In genomic region chr3:195855471-195856409, GRCh38 we compare ENCODE assay signal across 21 cellular contexts. TPM values are rescaled to one million over a fixed set of nuclear protein-coding genes. Genes with fewer than 3 reads are reported as not detected.
DNase-seq lines count a peak whose midpoint lies in the region; ATAC-seq, FAIRE-seq and TF ChIP-seq lines count a peak whose summit lies in the region.
"Had no signal": no experiment of that assay in that cellular context is flagged by ENCODE, and none has a peak within 500 bp of the region (broad histone marks: within the 10 kb centered on the region; RNA-seq: fewer than 3 reads in every experiment).

No MANE protein-coding gene starts in this region.

- no peaks in the 10 kb centered on the region for H3K27me3 Mint-ChIP-seq in Caco-2 (ENCODE audit: insufficient read depth, unreplicated experiment)

- POLR2A ChIA-PET in Caco-2 (lab: Charles Lee) = no interaction called here
- POLR2A ChIA-PET in HCT116 (lab: Charles Lee) = no interaction called here

- H3K36me3 ChIP-seq in Caco-2 (ENCODE audit: control insufficient read depth, insufficient read depth, low read length) = no peaks in the 10 kb centered on the region
- H3K36me3 ChIP-seq in HCT116 (ENCODE audit: control insufficient read depth in 1 of 2, insufficient read depth in 2 of 2, low read length in 2 of 2) = no peaks in the 10 kb centered on the region
- no peaks in the 10 kb centered on the region for H3K36me3 ChIP-seq in Peyer's patch
- H3K36me3 ChIP-seq in hepatocyte (replicated peaks; ENCODE audit: insufficient read depth, low read depth) = no peaks in the 10 kb centered on the region

- H3K4me1 ChIP-seq in Caco-2 (peaks cover 5% of the 10 kb centered on the region), HCT116 (ENCODE audit: control insufficient read depth in 1 of 2, insufficient read depth in 2 of 2, low read length in 2 of 2) (peaks cover 0 to 10% of the 10 kb centered on the region in 2 experiments; a peak in 2 of 4 replicates), Peyer's patch (peaks cover 0 to 9% (median 0%) of the 10 kb centered on the region in 4 donors), hepatocyte (ENCODE audit: insufficient read depth) (peaks cover 5% of the 10 kb centered on the region)

- H3K4me3 ChIP-seq in Caco-2 (ENCODE audit: low read depth, low read length) (no peak overlapping the region), HCT116 (replicated peaks in 1 of 2; ENCODE audit: low read depth in 1 of 2, low read length in 2 of 2) (no peak overlapping the region), Peyer's patch (no peak overlapping the region), hepatocyte (no peak overlapping the region)
- H3K4me3 ChIP-seq: smooth muscle cell had no signal

- peak; percentile 38 to 49 for TF ChIP-seq CTCF in Caco-2 (IDR thresholded peaks at IDR 0.05; ENCODE audit: insufficient read depth in 1 of 2, low read depth in 1 of 2, low read length in 1 of 2, severe bottlenecking in 1 of 2, unreplicated experiment in 1 of 2)
- peak; percentile 64 to 80 (median 75); a peak in 5 of 6 replicates for TF ChIP-seq CTCF in HCT116 (IDR thresholded peaks at IDR 0.05 in 2 of 3, conservative IDR thresholded peaks at IDR 0.05 in 1 of 3; ENCODE audit: borderline replicate concordance in 1 of 3, insufficient read depth in 1 of 3, low read depth in 2 of 3, low read length in 2 of 3)
- TF ChIP-seq CTCF in Peyer's patch (IDR thresholded peaks at IDR 0.05) = peak in 4 of 6 experiments; percentile 5 to 50 (median 39)
- peak; percentile 11 for TF ChIP-seq CTCF in hepatocyte (IDR thresholded peaks at IDR 0.05; ENCODE audit: poor library complexity)

- no peak overlapping the region for H3K4me3 Mint-ChIP-seq in Caco-2 (ENCODE audit: unreplicated experiment)
- H3K4me3 Mint-ChIP-seq: activated CD8-positive, alpha-beta memory T cell treated with anti-CD3 and anti-CD28 coated beads, Interleukin-2, amount 10 ng/mL, durations not matched to agents 7 days and 5 days; B cell; T-cell had no signal

- peaks cover 6% of the 10 kb centered on the region for H3K4me1 Mint-ChIP-seq in Caco-2 (ENCODE audit: low read depth, unreplicated experiment)

- 79% methylated on average over 13 of the region's 13 CpGs for WGBS in hepatocyte (ENCODE audit: low lambda C conversion rate, missing lambda C conversion rate)

- CTCF ChIA-PET in Caco-2 (lab: Charles Lee) = interaction anchor here (0.6 to 2.9 kb wide), 3 partner anchors 39 to 136 kb away, joined by 3 to 11 read pairs (median 3); no protein-coding TSS in a partner anchor
- CTCF ChIA-PET in HCT116 (lab: Charles Lee) = interaction anchor here (0.7 to 4.9 kb wide), 2 partner anchors 38 to 59 kb away, joined by 3 to 53 read pairs; no protein-coding TSS in a partner anchor

- H3K9me2 ChIP-seq in HCT116 (ENCODE audit: insufficient read depth) = no peaks in the 10 kb centered on the region
- no peaks in the 10 kb centered on the region for H3K9me2 ChIP-seq in hepatocyte (replicated peaks; ENCODE audit: insufficient read depth)

- H2AFZ ChIP-seq in HCT116 (ENCODE audit: low read depth, low read length, poor library complexity, severe bottlenecking) (peak overlapping the region; percentile 73), hepatocyte (no peak overlapping the region)

- ATAC-seq in HCT116 = peak; percentile 66
- no peak for ATAC-seq in GM18870 (IDR thresholded peaks at IDR 0.05; ENCODE audit: unreplicated experiment)
- ATAC-seq: activated CD4-positive, CD25-positive, alpha-beta regulatory T cell treated with anti-CD3 and anti-CD28 coated beads, Interleukin-2, amount 50 U/mL, for 24 hours; activated CD8-positive, alpha-beta memory T cell treated with anti-CD3 and anti-CD28 coated beads, Interleukin-2, amount 10 ng/mL, durations not matched to agents 7 days and 5 days; T-cell had no signal

- TF ChIP-seq POLR2A in HCT116 (IDR thresholded peaks at IDR 0.05; ENCODE audit: borderline replicate concordance, extremely low read depth, insufficient read depth, insufficient read length) (no peak), Peyer's patch (IDR thresholded peaks at IDR 0.05) (no peak)

- no peaks in the 10 kb centered on the region for H3K9me3 Mint-ChIP-seq in Caco-2 (ENCODE audit: unreplicated experiment)
- H3K9me3 Mint-ChIP-seq: T-cell had no signal

- H3K9ac ChIP-seq in HCT116 (ENCODE audit: low read length) = no peak overlapping the region

- H3K27ac ChIP-seq in HCT116 (ENCODE audit: low read depth, low read length) (no peak overlapping the region), Peyer's patch (no peak overlapping the region), hepatocyte (no peak overlapping the region)

- BruUV-seq in Caco-2 (replicated peaks; lab: Mats Ljungman, UMichigan) (no TSS peak), HCT116 (replicated peaks; lab: Mats Ljungman, UMichigan) (no TSS peak)

- H4K20me1 ChIP-seq in HCT116 (ENCODE audit: insufficient read depth) (no peaks in the 10 kb centered on the region), hepatocyte (ENCODE audit: insufficient read depth, poor library complexity, severe bottlenecking) (no peaks in the 10 kb centered on the region)

- H3K27ac Mint-ChIP-seq in Caco-2 (ENCODE audit: unreplicated experiment) = no peak overlapping the region
- H3K27ac Mint-ChIP-seq: activated CD8-positive, alpha-beta memory T cell treated with anti-CD3 and anti-CD28 coated beads, Interleukin-2, amount 10 ng/mL, durations not matched to agents 7 days and 5 days; B cell; T-cell had no signal

- H3K36me3 Mint-ChIP-seq in Caco-2 (ENCODE audit: insufficient read depth, unreplicated experiment) = peaks cover 6% of the 10 kb centered on the region
- H3K36me3 Mint-ChIP-seq: activated CD8-positive, alpha-beta memory T cell treated with anti-CD3 and anti-CD28 coated beads, Interleukin-2, amount 10 ng/mL, durations not matched to agents 7 days and 5 days; T-cell had no signal

- FAIRE-seq in frontal cortex (lab: Jason Lieb, UNC) = no peak
- FAIRE-seq: astrocyte, GM12891 had no signal

- H3K27me3 ChIP-seq in Caco-2 (replicated peaks; ENCODE audit: control insufficient read depth, insufficient read depth, low read length) (no peaks in the 10 kb centered on the region), HCT116 (ENCODE audit: insufficient read depth, low read length) (no peaks in the 10 kb centered on the region), Peyer's patch (no peaks in the 10 kb centered on the region), hepatocyte (no peaks in the 10 kb centered on the region)

- peak; percentile 74 for TF ChIP-seq RAD21 in HCT116 (IDR thresholded peaks at IDR 0.05; ENCODE audit: low read depth)

- intact Hi-C loops in Caco-2 (cut with micrococcal nuclease; ENCODE audit: unreplicated experiment) (loop anchor here (5.0 kb wide), 1 partner anchor 137 kb away; no protein-coding TSS in a partner anchor), HCT116 (cut with micrococcal nuclease) (no loop called here)

- H3K4me2 ChIP-seq in HCT116 (ENCODE audit: low read length) (no peak overlapping the region), hepatocyte (no peak overlapping the region)
- H3K4me2 ChIP-seq: smooth muscle cell had no signal

- DNase-seq in Caco-2 (no peak), HCT116 (ENCODE audit: low read depth, low spot score) (no peak), Peyer's patch (peak in 1 of 3 donors; percentile 49), hepatocyte (ENCODE audit: low spot score) (no peak), SK-N-DZ (ENCODE audit: low spot score) (no peak), frontal cortex (ENCODE audit: low spot score in 2 of 2) (no peak), NCI-H2029 (lab: John Stamatoyannopoulos, UW) (no peak)
- DNase-seq: activated CD8-positive, alpha-beta memory T cell treated with anti-CD3 and anti-CD28 coated beads, Interleukin-2, amount 10 ng/mL, durations not matched to agents 7 days and 5 days; activated gamma-delta T cell treated with Interleukin-2 at 50 U/mL for 16 hours; kidney glomerular epithelial cell; midbrain; NCI-H446 treated with DMSO at 0.1 percent for 48 hours; stimulated activated naive CD4-positive, alpha-beta T cell treated with Interleukin-2 at 50 U/mL for 16 hours; T-cell had no signal

- H3K9me3 ChIP-seq in Caco-2 (no peaks in the 10 kb centered on the region), HCT116 (ENCODE audit: control insufficient read depth in 1 of 2, insufficient read depth in 1 of 2, low read depth in 1 of 2, low read length in 2 of 2) (no peaks in the 10 kb centered on the region), Peyer's patch (no peaks in the 10 kb centered on the region), hepatocyte (ENCODE audit: low read depth) (no peaks in the 10 kb centered on the region)

- H3K79me2 ChIP-seq in HCT116 (ENCODE audit: insufficient read depth, low read length) (no peaks in the 10 kb centered on the region), hepatocyte (no peaks in the 10 kb centered on the region)

- RAD21 ChIA-PET in HCT116 (lab: Charles Lee; ENCODE audit: low non-redundant PET in 1 of 2, low total read pairs in 2 of 2, uncharacterized antibody in 2 of 2, unreplicated experiment in 2 of 2) = no interaction called here

TF ChIP-seq in HCT116, 20 proteins besides CTCF, POLR2A, EP300 and RAD21:
- TF ChIP-seq TCF7L2 (IDR thresholded peaks at IDR 0.05; ENCODE audit: borderline replicate concordance, extremely low read depth, insufficient read depth, insufficient read length) (no peak), YY1 (IDR thresholded peaks at IDR 0.05; ENCODE audit: extremely low read depth, insufficient replicate concordance, low read depth, low read length) (peak; percentile 55), MAX (IDR thresholded peaks at IDR 0.05) (peak; percentile 30; the same call in 1 of the 2 replicates)

RNA-seq across cellular contexts. Expression of gene MUC4, which starts 44.0 kb away (rescaled TPM):
- total RNA-seq in Caco-2 (2022) (0.21 and 0.36 TPM in 2 replicates), HCT116 (2021; ENCODE audit: unreplicated experiment) (0.64 TPM), Peyer's patch (10 to 100 TPM in 2 of 4 donors, 1 to 10 TPM in 2; 5.8 to 23.1 (median 13.0) TPM), hepatocyte (0.32 and 1.7 TPM in 2 replicates), frontal cortex (0.41 TPM)
- polyA plus RNA-seq in HCT116 (2012) = 0.53 and 0.69 TPM in 2 replicates
- polyA plus RNA-seq in hepatocyte = 0.89 and 0.94 TPM in 2 replicates
- under 0.01 TPM in 1 of 2 replicates, not detected in the other for polyA plus RNA-seq in SK-N-DZ (2014; cell fraction: cytosol; rRNA removed)
- polyA plus RNA-seq in SK-N-DZ (2014; cell fraction: nucleus; rRNA removed) = 0.13 and 1.1 TPM in 2 replicates
- total RNA-seq: smooth muscle cell had no signal
- polyA plus RNA-seq: smooth muscle cell, urinary bladder had no signal

RNA-seq across cellular contexts. Expression of gene TNK2, which starts 52.6 kb away (rescaled TPM):
- total RNA-seq in Caco-2 (2022) (36.0 and 37.9 TPM in 2 replicates), HCT116 (2021; ENCODE audit: unreplicated experiment) (55.1 TPM), Peyer's patch (100 to 1,000 TPM in 1 of 4 donors, 10 to 100 TPM in 3; 18.6 to 149 (median 24.6) TPM), hepatocyte (9.0 and 11.6 TPM in 2 replicates), frontal cortex (11.0 TPM)
- polyA plus RNA-seq in HCT116 (2012) = 34.0 and 40.3 TPM in 2 replicates
- polyA plus RNA-seq in hepatocyte = 5.9 and 6.7 TPM in 2 replicates
- 9.0 and 13.8 TPM in 2 replicates for polyA plus RNA-seq in SK-N-DZ (2014; cell fraction: cytosol; rRNA removed)
- polyA plus RNA-seq in SK-N-DZ (2014; cell fraction: nucleus; rRNA removed) = 39.4 and 56.8 TPM in 2 replicates

Comparison
In these comparisons a context has a peak if more than half of its experiments do, and no peak if none do; other contexts are left out.
1. CTCF ChIP-seq: peak in every context shown above with its lines; median percentile 75 in HCT116; 44 in Caco-2; 39 in Peyer's patch; 11 in hepatocyte.